ENCODE assay signal across 7 cellular contexts in genomic region chr9:69168709-69169217, GRCh38. TPM values are rescaled to one million over a fixed set of nuclear protein-coding genes. Genes with fewer than 3 reads are reported as not detected.
DNase-seq lines count a peak whose midpoint lies in the region; ATAC-seq, FAIRE-seq and TF ChIP-seq lines count a peak whose summit lies in the region.

No MANE protein-coding gene starts in this region.

- TF ChIP-seq CTCF in WTC11 (IDR thresholded peaks at IDR 0.05): no peak
- no peak for TF ChIP-seq CTCF in epithelial cell of esophagus (IDR thresholded peaks at IDR 0.05; ENCODE audit: insufficient read depth, low read depth, low read length, missing control alignments)

- ATAC-seq in GM19351 (IDR thresholded peaks at IDR 0.05; ENCODE audit: unreplicated experiment) (peak; percentile 59), HG03378 (IDR thresholded peaks at IDR 0.05; ENCODE audit: unreplicated experiment) (peak; percentile 44), WTC11 (peak; percentile 77)

- DNase-seq in WTC11 (ENCODE audit: low spot score) (peak; percentile 53), epithelial cell of esophagus (ENCODE audit: low read depth) (peak; percentile 99), NCI-H128 (lab: John Stamatoyannopoulos, UW; ENCODE audit: unreplicated experiment) (no peak), HTR-8/SVneo (ENCODE audit: insufficient read length, low spot score) (no peak)
- DNase-seq in stimulated activated CD4-positive, alpha-beta T cell treated with anti-CD3 and anti-CD28 coated beads, Interleukin-4, amount 100 ng/mL, for 1 hour: peak; percentile 63

- H3K9me3 Mint-ChIP-seq in WTC11: no peaks in the 10 kb centered on the region

- CTCF ChIA-PET in WTC11 (lab: Charles Lee): interaction anchor here (1.0 to 2.5 kb wide), 3 partner anchors 11 to 116 kb away, joined by 3 to 19 read pairs (median 8); no protein-coding TSS in a partner anchor

- H3K4me3 ChIP-seq in epithelial cell of esophagus (ENCODE audit: low read length): no peak overlapping the region

- H3K27me3 Mint-ChIP-seq in WTC11 (ENCODE audit: low read depth): no peaks in the 10 kb centered on the region

- POLR2A ChIA-PET in WTC11 (lab: Charles Lee): no interaction called here

- H3K36me3 Mint-ChIP-seq in WTC11: no peaks in the 10 kb centered on the region

- no peak overlapping the region; the same call in 1 of the 2 replicates for H3K27ac Mint-ChIP-seq in WTC11

- FAIRE-seq in HTR-8/SVneo (lab: Jason Lieb, UNC): no peak

- no peak overlapping the region for H3K4me3 Mint-ChIP-seq in WTC11

- peaks cover 63% of the 10 kb centered on the region for H3K4me1 Mint-ChIP-seq in WTC11

TF ChIP-seq in WTC11, 78 proteins besides CTCF, POLR2A, EP300 and RAD21:
- TF ChIP-seq FOXK1 (CRISPR knock-in tag; IDR thresholded peaks at IDR 0.05) (no peak), NR3C1 (CRISPR knock-in tag; conservative IDR thresholded peaks at IDR 0.05; ENCODE audit: low read depth) (no peak), CREM (CRISPR knock-in tag; IDR thresholded peaks at IDR 0.05) (no peak), ZNF263 (CRISPR knock-in tag; IDR thresholded peaks at IDR 0.05; ENCODE audit: low read depth) (no peak), ZNF232 (CRISPR knock-in tag; IDR thresholded peaks at IDR 0.05) (no peak), NR2C2 (CRISPR knock-in tag; IDR thresholded peaks at IDR 0.05) (no peak), ZNF425 (CRISPR knock-in tag; conservative IDR thresholded peaks at IDR 0.05) (no peak), ZSCAN18 (CRISPR knock-in tag; IDR thresholded peaks at IDR 0.05) (no peak), ATF6 (CRISPR knock-in tag; IDR thresholded peaks at IDR 0.05) (no peak), FOXP1 (CRISPR knock-in tag; IDR thresholded peaks at IDR 0.05; ENCODE audit: borderline replicate concordance) (no peak), E2F1 (CRISPR knock-in tag; IDR thresholded peaks at IDR 0.05) (no peak), PREB (CRISPR knock-in tag; IDR thresholded peaks at IDR 0.05; ENCODE audit: borderline replicate concordance) (no peak), NR1H2 (CRISPR knock-in tag; IDR thresholded peaks at IDR 0.05) (no peak)

RNA-seq across cellular contexts. Expression of gene TJP2, which starts 5.3 kb away (rescaled TPM):
- total RNA-seq in WTC11 (2021): 155 to 159 TPM (median 156 TPM) in 3 replicates

Comparison
In these comparisons a context has a peak if more than half of its experiments do, and no peak if none do; other contexts are left out.
1. DNase-seq: peak in WTC11 (single experiment), epithelial cell of esophagus (single experiment) and stimulated activated CD4-positive, alpha-beta T cell treated with anti-CD3 and anti-CD28 coated beads, Interleukin-4, amount 100 ng/mL, for 1 hour (single experiment); none in NCI-H128 (single experiment) and HTR-8/SVneo (single experiment).
2. Peak in every context shown above with its lines, with median percentiles within 50 percentile points of each other: ATAC-seq.